1 cellular context compared by ENCODE assay signal in the genomic region with DNA sequence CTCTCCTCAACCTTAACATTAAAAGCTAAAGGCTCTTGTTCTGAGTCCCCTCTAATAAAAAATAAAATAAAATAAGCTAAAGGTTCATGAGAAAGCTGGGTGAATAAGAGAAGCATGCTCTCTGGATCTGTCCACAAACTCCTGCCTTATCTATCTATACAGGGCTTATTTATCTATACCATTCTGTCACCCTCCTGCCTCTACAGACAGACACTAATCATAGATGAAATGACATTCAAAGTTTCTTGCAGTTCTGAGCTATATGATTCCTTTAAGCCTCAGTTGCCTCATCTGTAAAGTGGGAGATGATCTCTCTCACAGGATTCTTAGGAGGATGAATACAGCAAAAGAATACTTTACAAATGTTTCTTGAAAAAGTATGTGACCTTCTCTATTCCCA.
TF ChIP-seq lines count a peak whose summit lies in the region.

No MANE protein-coding gene starts in this region.

TF ChIP-seq in K562, 482 proteins besides CTCF, POLR2A, EP300 and RAD21 (continued from another document and continues in another):
- TF ChIP-seq, protein P1, sequence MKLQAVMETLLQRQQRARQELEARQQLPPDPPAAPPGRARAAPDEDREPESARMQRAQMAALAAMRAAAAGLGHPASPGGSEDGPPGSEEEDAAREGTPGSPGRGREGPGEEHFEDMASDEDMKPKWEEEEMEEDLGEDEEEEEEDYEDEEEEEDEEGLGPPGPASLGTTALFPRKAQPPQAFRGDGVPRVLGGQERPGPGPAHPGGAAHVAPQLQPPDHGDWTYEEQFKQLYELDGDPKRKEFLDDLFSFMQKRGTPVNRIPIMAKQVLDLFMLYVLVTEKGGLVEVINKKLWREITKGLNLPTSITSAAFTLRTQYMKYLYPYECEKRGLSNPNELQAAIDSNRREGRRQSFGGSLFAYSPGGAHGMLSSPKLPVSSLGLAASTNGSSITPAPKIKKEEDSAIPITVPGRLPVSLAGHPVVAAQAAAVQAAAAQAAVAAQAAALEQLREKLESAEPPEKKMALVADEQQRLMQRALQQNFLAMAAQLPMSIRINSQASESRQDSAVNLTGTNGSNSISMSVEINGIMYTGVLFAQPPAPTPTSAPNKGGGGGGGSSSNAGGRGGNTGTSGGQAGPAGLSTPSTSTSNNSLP (IDR thresholded peaks at IDR 0.05; ENCODE audit: borderline replicate concordance, low read depth, low read length) = peak; percentile 49; the same call in 1 of the 2 replicates
- no peak for TF ChIP-seq ZNF184 (CRISPR knock-in tag; IDR thresholded peaks at IDR 0.05)
- TF ChIP-seq EWSR1 (IDR thresholded peaks at IDR 0.05; ENCODE audit: borderline replicate concordance, low read depth, partially characterized antibody) = no peak
- TF ChIP-seq RCOR1 (IDR thresholded peaks at IDR 0.05; ENCODE audit: borderline replicate concordance in 1 of 2, low read depth in 2 of 2, low read length in 2 of 2) = peak in 1 of 2 experiments; percentile 62; a peak in 1 of 4 replicates
- TF ChIP-seq ADNP (tag; IDR thresholded peaks at IDR 0.05) = peak; percentile 88
- TF ChIP-seq SOX6 (IDR thresholded peaks at IDR 0.05) = peak; percentile 16; the same call in 1 of the 2 replicates
- peak; percentile 57 for TF ChIP-seq BCOR (IDR thresholded peaks at IDR 0.05)
- TF ChIP-seq XRCC3 (IDR thresholded peaks at IDR 0.05) = no peak
- peak; percentile 81 for TF ChIP-seq ARID1B (IDR thresholded peaks at IDR 0.05)
- TF ChIP-seq ZFX (CRISPR knock-in tag; IDR thresholded peaks at IDR 0.05) = 0 out of 2 replicates have a peak, but pooled peaks have one; percentile 2
- peak; percentile 57; the same call in 1 of the 2 replicates for TF ChIP-seq MTA2 (IDR thresholded peaks at IDR 0.05; ENCODE audit: low read depth)
- no peak for TF ChIP-seq BRD4 (IDR thresholded peaks at IDR 0.05)
- no peak for TF ChIP-seq ZNF217 (CRISPR knock-in tag; IDR thresholded peaks at IDR 0.05)
- no peak for TF ChIP-seq CREBBP (IDR thresholded peaks at IDR 0.05; ENCODE audit: low read depth, low read length)
- no peak for TF ChIP-seq TBL1XR1 (IDR thresholded peaks at IDR 0.05; ENCODE audit: low read length in 2 of 2)
- peak; percentile 75 for TF ChIP-seq TCF3 (CRISPR knock-in tag; IDR thresholded peaks at IDR 0.05)
- no peak for TF ChIP-seq GATAD2A (IDR thresholded peaks at IDR 0.05)
- no peak for TF ChIP-seq FOSL1 (tag; conservative IDR thresholded peaks at IDR 0.05)
- TF ChIP-seq RBM14 (IDR thresholded peaks at IDR 0.05; ENCODE audit: borderline replicate concordance, insufficient read depth, low read depth, low read length) = no peak
- no peak for TF ChIP-seq SIX5 (IDR thresholded peaks at IDR 0.05; ENCODE audit: borderline replicate concordance in 1 of 2, insufficient read depth in 1 of 2, low read depth in 1 of 2, low read length in 2 of 2)
- TF ChIP-seq SMARCE1 (IDR thresholded peaks at IDR 0.05) = 0 out of 2 replicates have a peak, but pooled peaks have one; percentile 28
- TF ChIP-seq TEAD4 (IDR thresholded peaks at IDR 0.05; ENCODE audit: low read length) = peak; percentile 77
- TF ChIP-seq TEAD4 (CRISPR knock-in tag; IDR thresholded peaks at IDR 0.05; ENCODE audit: borderline replicate concordance) = no peak
- no peak for TF ChIP-seq NR4A1 (CRISPR knock-in tag; IDR thresholded peaks at IDR 0.05)
- TF ChIP-seq NR4A1 (tag; IDR thresholded peaks at IDR 0.05) = no peak
- TF ChIP-seq ZNF699 (CRISPR knock-in tag; IDR thresholded peaks at IDR 0.05; ENCODE audit: insufficient replicate concordance) = no peak
- TF ChIP-seq, protein P2, sequence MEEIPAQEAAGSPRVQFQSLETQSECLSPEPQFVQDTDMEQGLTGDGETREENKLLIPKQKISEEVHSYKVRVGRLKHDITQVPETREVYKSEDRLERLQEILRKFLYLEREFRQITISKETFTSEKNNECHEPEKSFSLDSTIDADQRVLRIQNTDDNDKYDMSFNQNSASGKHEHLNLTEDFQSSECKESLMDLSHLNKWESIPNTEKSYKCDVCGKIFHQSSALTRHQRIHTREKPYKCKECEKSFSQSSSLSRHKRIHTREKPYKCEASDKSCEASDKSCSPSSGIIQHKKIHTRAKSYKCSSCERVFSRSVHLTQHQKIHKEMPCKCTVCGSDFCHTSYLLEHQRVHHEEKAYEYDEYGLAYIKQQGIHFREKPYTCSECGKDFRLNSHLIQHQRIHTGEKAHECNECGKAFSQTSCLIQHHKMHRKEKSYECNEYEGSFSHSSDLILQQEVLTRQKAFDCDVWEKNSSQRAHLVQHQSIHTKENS (CRISPR knock-in tag; IDR thresholded peaks at IDR 0.05) = no peak
- TF ChIP-seq, protein P3, sequence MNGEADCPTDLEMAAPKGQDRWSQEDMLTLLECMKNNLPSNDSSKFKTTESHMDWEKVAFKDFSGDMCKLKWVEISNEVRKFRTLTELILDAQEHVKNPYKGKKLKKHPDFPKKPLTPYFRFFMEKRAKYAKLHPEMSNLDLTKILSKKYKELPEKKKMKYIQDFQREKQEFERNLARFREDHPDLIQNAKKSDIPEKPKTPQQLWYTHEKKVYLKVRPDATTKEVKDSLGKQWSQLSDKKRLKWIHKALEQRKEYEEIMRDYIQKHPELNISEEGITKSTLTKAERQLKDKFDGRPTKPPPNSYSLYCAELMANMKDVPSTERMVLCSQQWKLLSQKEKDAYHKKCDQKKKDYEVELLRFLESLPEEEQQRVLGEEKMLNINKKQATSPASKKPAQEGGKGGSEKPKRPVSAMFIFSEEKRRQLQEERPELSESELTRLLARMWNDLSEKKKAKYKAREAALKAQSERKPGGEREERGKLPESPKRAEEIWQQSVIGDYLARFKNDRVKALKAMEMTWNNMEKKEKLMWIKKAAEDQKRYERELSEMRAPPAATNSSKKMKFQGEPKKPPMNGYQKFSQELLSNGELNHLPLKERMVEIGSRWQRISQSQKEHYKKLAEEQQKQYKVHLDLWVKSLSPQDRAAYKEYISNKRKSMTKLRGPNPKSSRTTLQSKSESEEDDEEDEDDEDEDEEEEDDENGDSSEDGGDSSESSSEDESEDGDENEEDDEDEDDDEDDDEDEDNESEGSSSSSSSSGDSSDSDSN (IDR thresholded peaks at IDR 0.05; ENCODE audit: borderline replicate concordance in 1 of 2, low read depth in 2 of 2, low read length in 2 of 2) = no peak
- TF ChIP-seq, protein P4, sequence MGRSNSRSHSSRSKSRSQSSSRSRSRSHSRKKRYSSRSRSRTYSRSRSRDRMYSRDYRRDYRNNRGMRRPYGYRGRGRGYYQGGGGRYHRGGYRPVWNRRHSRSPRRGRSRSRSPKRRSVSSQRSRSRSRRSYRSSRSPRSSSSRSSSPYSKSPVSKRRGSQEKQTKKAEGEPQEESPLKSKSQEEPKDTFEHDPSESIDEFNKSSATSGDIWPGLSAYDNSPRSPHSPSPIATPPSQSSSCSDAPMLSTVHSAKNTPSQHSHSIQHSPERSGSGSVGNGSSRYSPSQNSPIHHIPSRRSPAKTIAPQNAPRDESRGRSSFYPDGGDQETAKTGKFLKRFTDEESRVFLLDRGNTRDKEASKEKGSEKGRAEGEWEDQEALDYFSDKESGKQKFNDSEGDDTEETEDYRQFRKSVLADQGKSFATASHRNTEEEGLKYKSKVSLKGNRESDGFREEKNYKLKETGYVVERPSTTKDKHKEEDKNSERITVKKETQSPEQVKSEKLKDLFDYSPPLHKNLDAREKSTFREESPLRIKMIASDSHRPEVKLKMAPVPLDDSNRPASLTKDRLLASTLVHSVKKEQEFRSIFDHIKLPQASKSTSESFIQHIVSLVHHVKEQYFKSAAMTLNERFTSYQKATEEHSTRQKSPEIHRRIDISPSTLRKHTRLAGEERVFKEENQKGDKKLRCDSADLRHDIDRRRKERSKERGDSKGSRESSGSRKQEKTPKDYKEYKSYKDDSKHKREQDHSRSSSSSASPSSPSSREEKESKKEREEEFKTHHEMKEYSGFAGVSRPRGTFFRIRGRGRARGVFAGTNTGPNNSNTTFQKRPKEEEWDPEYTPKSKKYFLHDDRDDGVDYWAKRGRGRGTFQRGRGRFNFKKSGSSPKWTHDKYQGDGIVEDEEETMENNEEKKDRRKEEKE (IDR thresholded peaks at IDR 0.05; ENCODE audit: borderline replicate concordance in 1 of 2, control insufficient read depth in 1 of 2, low read depth in 2 of 2, low read length in 1 of 2) = no peak
- peak; percentile 57 for TF ChIP-seq CCNT2 (IDR thresholded peaks at IDR 0.05; ENCODE audit: borderline replicate concordance, extremely low read depth, insufficient read length, low read depth, low read length)
- peak; percentile 85 for TF ChIP-seq RBM25 (IDR thresholded peaks at IDR 0.05; ENCODE audit: low read depth, low read length, severe bottlenecking)
- TF ChIP-seq, protein P5, sequence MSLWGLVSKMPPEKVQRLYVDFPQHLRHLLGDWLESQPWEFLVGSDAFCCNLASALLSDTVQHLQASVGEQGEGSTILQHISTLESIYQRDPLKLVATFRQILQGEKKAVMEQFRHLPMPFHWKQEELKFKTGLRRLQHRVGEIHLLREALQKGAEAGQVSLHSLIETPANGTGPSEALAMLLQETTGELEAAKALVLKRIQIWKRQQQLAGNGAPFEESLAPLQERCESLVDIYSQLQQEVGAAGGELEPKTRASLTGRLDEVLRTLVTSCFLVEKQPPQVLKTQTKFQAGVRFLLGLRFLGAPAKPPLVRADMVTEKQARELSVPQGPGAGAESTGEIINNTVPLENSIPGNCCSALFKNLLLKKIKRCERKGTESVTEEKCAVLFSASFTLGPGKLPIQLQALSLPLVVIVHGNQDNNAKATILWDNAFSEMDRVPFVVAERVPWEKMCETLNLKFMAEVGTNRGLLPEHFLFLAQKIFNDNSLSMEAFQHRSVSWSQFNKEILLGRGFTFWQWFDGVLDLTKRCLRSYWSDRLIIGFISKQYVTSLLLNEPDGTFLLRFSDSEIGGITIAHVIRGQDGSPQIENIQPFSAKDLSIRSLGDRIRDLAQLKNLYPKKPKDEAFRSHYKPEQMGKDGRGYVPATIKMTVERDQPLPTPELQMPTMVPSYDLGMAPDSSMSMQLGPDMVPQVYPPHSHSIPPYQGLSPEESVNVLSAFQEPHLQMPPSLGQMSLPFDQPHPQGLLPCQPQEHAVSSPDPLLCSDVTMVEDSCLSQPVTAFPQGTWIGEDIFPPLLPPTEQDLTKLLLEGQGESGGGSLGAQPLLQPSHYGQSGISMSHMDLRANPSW (CRISPR knock-in tag; IDR thresholded peaks at IDR 0.05) = no peak
- TF ChIP-seq WHSC1 (IDR thresholded peaks at IDR 0.05; ENCODE audit: low read length) = no peak
- peak; percentile 73; the same call in 1 of the 2 replicates for TF ChIP-seq DPF2 (IDR thresholded peaks at IDR 0.05)
- TF ChIP-seq JUND (IDR thresholded peaks at IDR 0.05; ENCODE audit: borderline replicate concordance, low read depth, low read length) = no peak; the same call in 1 of the 2 replicates
- no peak for TF ChIP-seq JUND (tag; IDR thresholded peaks at IDR 0.05; ENCODE audit: borderline replicate concordance, low read depth, low read length)
- no peak for TF ChIP-seq KAT2B (IDR thresholded peaks at IDR 0.05; ENCODE audit: low read depth, low read length)
- TF ChIP-seq NCOR1 (IDR thresholded peaks at IDR 0.05) = peak; percentile 72
- TF ChIP-seq CBFA2T3 (IDR thresholded peaks at IDR 0.05) = peak; percentile 85
- TF ChIP-seq KLF1 (tag; IDR thresholded peaks at IDR 0.05) = no peak
- TF ChIP-seq, protein P6, sequence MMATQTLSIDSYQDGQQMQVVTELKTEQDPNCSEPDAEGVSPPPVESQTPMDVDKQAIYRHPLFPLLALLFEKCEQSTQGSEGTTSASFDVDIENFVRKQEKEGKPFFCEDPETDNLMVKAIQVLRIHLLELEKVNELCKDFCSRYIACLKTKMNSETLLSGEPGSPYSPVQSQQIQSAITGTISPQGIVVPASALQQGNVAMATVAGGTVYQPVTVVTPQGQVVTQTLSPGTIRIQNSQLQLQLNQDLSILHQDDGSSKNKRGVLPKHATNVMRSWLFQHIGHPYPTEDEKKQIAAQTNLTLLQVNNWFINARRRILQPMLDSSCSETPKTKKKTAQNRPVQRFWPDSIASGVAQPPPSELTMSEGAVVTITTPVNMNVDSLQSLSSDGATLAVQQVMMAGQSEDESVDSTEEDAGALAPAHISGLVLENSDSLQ (IDR thresholded peaks at IDR 0.05) = peak; percentile 63; the same call in 1 of the 2 replicates
- TF ChIP-seq CBFA2T2 (conservative IDR thresholded peaks at IDR 0.05) = peak; percentile 70
- peak; percentile 81 for TF ChIP-seq MEIS2 (IDR thresholded peaks at IDR 0.05; ENCODE audit: partially characterized antibody)
- TF ChIP-seq, protein P7, sequence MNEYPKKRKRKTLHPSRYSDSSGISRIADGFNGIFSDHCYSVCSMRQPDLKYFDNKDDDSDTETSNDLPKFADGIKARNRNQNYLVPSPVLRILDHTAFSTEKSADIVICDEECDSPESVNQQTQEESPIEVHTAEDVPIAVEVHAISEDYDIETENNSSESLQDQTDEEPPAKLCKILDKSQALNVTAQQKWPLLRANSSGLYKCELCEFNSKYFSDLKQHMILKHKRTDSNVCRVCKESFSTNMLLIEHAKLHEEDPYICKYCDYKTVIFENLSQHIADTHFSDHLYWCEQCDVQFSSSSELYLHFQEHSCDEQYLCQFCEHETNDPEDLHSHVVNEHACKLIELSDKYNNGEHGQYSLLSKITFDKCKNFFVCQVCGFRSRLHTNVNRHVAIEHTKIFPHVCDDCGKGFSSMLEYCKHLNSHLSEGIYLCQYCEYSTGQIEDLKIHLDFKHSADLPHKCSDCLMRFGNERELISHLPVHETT (CRISPR knock-in tag; conservative IDR thresholded peaks at IDR 0.05 in 1 of 2, IDR thresholded peaks at IDR 0.05 in 1 of 2) = no peak
- TF ChIP-seq CCAR2 (IDR thresholded peaks at IDR 0.05; ENCODE audit: low read depth, low read length) = no peak
- 0 out of 2 replicates have a peak, but pooled peaks have one; percentile 41 for TF ChIP-seq HDAC2 (IDR thresholded peaks at IDR 0.05)
- peak; percentile 63; the same call in 1 of the 2 replicates for TF ChIP-seq PML (IDR thresholded peaks at IDR 0.05; ENCODE audit: low read length)
- no peak for TF ChIP-seq SP2 (IDR thresholded peaks at IDR 0.05; ENCODE audit: extremely low read depth, low read depth, low read length, poor library complexity, severe bottlenecking)
- TF ChIP-seq, protein P8, sequence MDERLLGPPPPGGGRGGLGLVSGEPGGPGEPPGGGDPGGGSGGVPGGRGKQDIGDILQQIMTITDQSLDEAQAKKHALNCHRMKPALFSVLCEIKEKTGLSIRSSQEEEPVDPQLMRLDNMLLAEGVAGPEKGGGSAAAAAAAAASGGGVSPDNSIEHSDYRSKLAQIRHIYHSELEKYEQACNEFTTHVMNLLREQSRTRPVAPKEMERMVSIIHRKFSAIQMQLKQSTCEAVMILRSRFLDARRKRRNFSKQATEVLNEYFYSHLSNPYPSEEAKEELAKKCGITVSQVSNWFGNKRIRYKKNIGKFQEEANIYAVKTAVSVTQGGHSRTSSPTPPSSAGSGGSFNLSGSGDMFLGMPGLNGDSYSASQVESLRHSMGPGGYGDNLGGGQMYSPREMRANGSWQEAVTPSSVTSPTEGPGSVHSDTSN (CRISPR knock-in tag; IDR thresholded peaks at IDR 0.05; ENCODE audit: low read depth) = no peak
- TF ChIP-seq, protein P8 (tag; conservative IDR thresholded peaks at IDR 0.05; ENCODE audit: low read depth) = peak; percentile 56
- no peak for TF ChIP-seq KDM4B (IDR thresholded peaks at IDR 0.05; ENCODE audit: borderline replicate concordance in 2 of 2, low read depth in 1 of 2)
- peak in 1 of 2 experiments; percentile 40; a peak in 1 of 4 replicates for TF ChIP-seq TRIM24 (IDR thresholded peaks at IDR 0.05)
- TF ChIP-seq KDM1A (IDR thresholded peaks at IDR 0.05) = peak; percentile 47 to 51; a peak in 2 of 4 replicates
